Comparison of ENCODE assay signal across 8 cellular contexts in the genomic region with DNA sequence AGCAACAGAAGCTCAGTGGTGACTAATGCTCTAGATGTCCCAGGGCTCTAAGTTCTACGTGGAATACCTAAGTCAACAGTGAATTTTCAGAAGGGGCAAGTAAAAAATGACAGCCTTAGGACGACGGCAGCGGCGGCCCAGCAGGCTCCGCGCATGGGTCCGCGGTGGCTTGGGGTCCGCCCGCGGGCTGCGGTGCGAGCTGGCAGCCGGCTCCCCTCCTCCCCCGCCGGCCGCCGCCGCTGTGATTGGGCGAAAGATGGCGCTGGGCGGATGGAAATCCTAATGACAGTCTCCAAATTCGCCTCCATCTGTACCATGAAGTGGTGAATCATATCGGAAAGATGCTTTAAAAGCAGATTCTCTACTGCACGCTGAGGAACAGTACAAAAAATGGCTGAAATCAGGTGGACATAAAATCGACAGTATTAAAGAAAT.
DNase-seq lines count a peak whose midpoint lies in the region; ATAC-seq and TF ChIP-seq lines count a peak whose summit lies in the region.

No MANE protein-coding gene starts in this region.

- DNase-seq in 8988T (peak; percentile 41), H4 (ENCODE audit: low spot score) (peak; percentile 48), PC-3 (peak; percentile 73), amygdala (lab: John Stamatoyannopoulos, UW) (peak in 34 of 56 donors; percentile 2 to 59 (median 26)), hepatocyte (ENCODE audit: low spot score) (peak; percentile 55), sigmoid colon (no peak), GM10266 (ENCODE audit: extremely low spot score) (no peak)
- no peak for DNase-seq in effector CD8-positive, alpha-beta T cell (lab: John Stamatoyannopoulos, UW)

- H3F3A ChIP-seq in PC-3 (ENCODE audit: low read length, unreplicated experiment): no peaks in the 10 kb centered on the region

- no peaks in the 10 kb centered on the region for H4K20me1 ChIP-seq in PC-3 (ENCODE audit: low read length)
- H4K20me1 ChIP-seq in hepatocyte (ENCODE audit: insufficient read depth, poor library complexity, severe bottlenecking): no peaks in the 10 kb centered on the region

- TF ChIP-seq POLR2A in sigmoid colon (IDR thresholded peaks at IDR 0.05): no peak

- H3K79me2 ChIP-seq in PC-3 (ENCODE audit: low read length): no peaks in the 10 kb centered on the region
- no peaks in the 10 kb centered on the region for H3K79me2 ChIP-seq in hepatocyte

- H3K27ac ChIP-seq in PC-3 (ENCODE audit: low read length): 0 out of 2 replicates have a peak overlapping the region, but pooled peaks have one; percentile 10
- H3K27ac ChIP-seq in hepatocyte: no peak overlapping the region
- peak overlapping the region; percentile 80 to 84 (median 82) for H3K27ac ChIP-seq in sigmoid colon

- intact Hi-C loops in PC-3 (cut with micrococcal nuclease): no loop called here
- intact Hi-C loops in sigmoid colon (cut with DNase I): no loop called here

- H2AFZ ChIP-seq in PC-3 (ENCODE audit: low read length): peak overlapping the region; percentile 49
- peak overlapping the region; percentile 31 for H2AFZ ChIP-seq in hepatocyte

- POLR2A ChIA-PET in PC-3 (lab: Charles Lee; ENCODE audit: unreplicated experiment): interaction anchor here (0.7 kb wide), 1 partner anchor 287 kb away, joined by 5 read pairs; no protein-coding TSS in a partner anchor

- peak overlapping the region; percentile 38 for H3K9ac ChIP-seq in PC-3 (ENCODE audit: low read length)

- peak overlapping the region; percentile 71 for H3K4me3 ChIP-seq in PC-3 (ENCODE audit: low read length)
- peak overlapping the region; percentile 6 for H3K4me3 ChIP-seq in hepatocyte
- peak overlapping the region; percentile 26 to 56 (median 52) for H3K4me3 ChIP-seq in sigmoid colon

- H3K27me3 ChIP-seq in PC-3 (ENCODE audit: low read length): no peaks in the 10 kb centered on the region
- H3K27me3 ChIP-seq in hepatocyte: no peaks in the 10 kb centered on the region
- H3K27me3 ChIP-seq in sigmoid colon: no peaks in the 10 kb centered on the region

- ATAC-seq in PC-3: peak; percentile 90

- H3K4me1 ChIP-seq in PC-3 (ENCODE audit: insufficient read depth, low read length): peaks cover 12% of the 10 kb centered on the region
- no peaks in the 10 kb centered on the region for H3K4me1 ChIP-seq in hepatocyte (ENCODE audit: insufficient read depth)
- H3K4me1 ChIP-seq in sigmoid colon: peaks cover 0 to 37% (median 18%) of the 10 kb centered on the region in 4 donors

- no peaks in the 10 kb centered on the region for H3K36me3 ChIP-seq in PC-3 (ENCODE audit: low read depth, low read length)
- no peaks in the 10 kb centered on the region for H3K36me3 ChIP-seq in hepatocyte (replicated peaks; ENCODE audit: insufficient read depth, low read depth)
- no peaks in the 10 kb centered on the region for H3K36me3 ChIP-seq in sigmoid colon

- H3K9me3 ChIP-seq in PC-3 (ENCODE audit: low read length) (no peaks in the 10 kb centered on the region), hepatocyte (ENCODE audit: low read depth) (no peaks in the 10 kb centered on the region), sigmoid colon (no peaks in the 10 kb centered on the region)

- CTCF ChIA-PET in PC-3 (lab: Charles Lee): interaction anchor here (0.6 to 0.7 kb wide), 2 partner anchors 79 to 239 kb away, joined by 3 to 5 read pairs; no protein-coding TSS in a partner anchor

- H3K4me2 ChIP-seq in PC-3 (ENCODE audit: low read length) (peak overlapping the region; percentile 85), hepatocyte (peak overlapping the region; percentile 74)

- TF ChIP-seq CTCF in PC-3 (conservative IDR thresholded peaks at IDR 0.05; ENCODE audit: low read depth, low read length): no peak; the same call in 1 of the 2 replicates
- peak; percentile 15 for TF ChIP-seq CTCF in hepatocyte (IDR thresholded peaks at IDR 0.05; ENCODE audit: poor library complexity)
- TF ChIP-seq CTCF in sigmoid colon (IDR thresholded peaks at IDR 0.05): no peak
- no peak for TF ChIP-seq CTCF in GM10266 (IDR thresholded peaks at IDR 0.05; ENCODE audit: control insufficient read depth, insufficient read depth, low read depth, missing control alignments)

- WGBS in hepatocyte (ENCODE audit: low lambda C conversion rate, missing lambda C conversion rate): 4% methylated on average over 27 of the region's 27 CpGs
- WGBS in sigmoid colon, 2 donors: 3 to 7% methylated on average over 27 of the region's 27 CpGs

- H3K9me2 ChIP-seq in PC-3 (replicated peaks; ENCODE audit: low read length) (no peaks in the 10 kb centered on the region), hepatocyte (replicated peaks; ENCODE audit: insufficient read depth) (no peaks in the 10 kb centered on the region)

- no TSS peak for BruUV-seq in PC-3 (replicated peaks; lab: Mats Ljungman, UMichigan)

- TF ChIP-seq EP300 in sigmoid colon (IDR thresholded peaks at IDR 0.05): no peak

Comparison
In these comparisons a context has a peak if more than half of its experiments do, and no peak if none do; other contexts are left out.
1. DNase-seq: peak in 8988T (single experiment), H4 (single experiment), PC-3 (single experiment), amygdala (34 of 56) and hepatocyte (single experiment); none in sigmoid colon (single experiment), effector CD8-positive, alpha-beta T cell (single experiment) and GM10266 (single experiment).
2. H3K4me3 ChIP-seq: peak in every context shown above with its lines; median percentile 71 in PC-3; 52 in sigmoid colon; 6 in hepatocyte.